23 cellular contexts compared by ENCODE assay signal in the genomic region with DNA sequence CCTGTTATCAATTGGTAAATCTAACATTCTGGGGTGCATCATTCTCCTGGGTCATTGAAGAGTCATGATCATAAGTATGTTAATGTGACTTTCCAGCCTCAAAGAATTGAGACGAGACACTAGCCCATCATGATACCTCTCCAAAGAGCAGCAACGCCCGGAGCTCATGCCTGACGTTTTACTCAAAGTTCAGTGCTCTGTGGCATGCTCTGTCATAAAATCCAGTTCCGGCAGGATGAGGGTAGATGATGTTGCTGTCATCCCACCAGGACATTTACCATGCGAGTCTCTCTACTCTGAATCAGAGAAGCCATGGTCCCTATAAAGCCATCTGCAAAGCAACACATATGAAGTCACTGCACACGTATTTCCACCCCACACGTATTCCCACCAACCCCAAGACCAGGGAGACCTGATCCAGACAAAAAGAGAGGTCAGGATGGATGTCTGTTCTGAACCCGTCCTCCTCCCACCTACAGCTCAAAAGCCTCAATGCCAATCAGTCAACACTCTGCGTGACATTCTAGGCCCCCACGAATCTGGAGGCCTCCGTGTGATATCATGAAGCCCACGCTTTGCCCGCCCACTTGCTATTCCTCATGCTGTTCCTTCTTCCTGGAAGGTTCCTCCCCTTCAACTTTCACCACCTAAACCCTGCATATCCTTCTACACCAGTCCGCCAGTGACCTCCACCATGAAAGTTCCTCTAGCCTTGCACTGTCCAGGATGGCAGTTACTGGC.
DNase-seq lines count a peak whose midpoint lies in the region; ATAC-seq lines count a peak whose summit lies in the region.
"Had no signal": no experiment of that assay in that cellular context is flagged by ENCODE, and none has a peak within 500 bp of the region (broad histone marks: within the 10 kb centered on the region; RNA-seq: fewer than 3 reads in every experiment).

No MANE protein-coding gene starts in this region.

- peaks cover 16 to 22% of the 10 kb centered on the region in 2 donors for H3K36me3 Mint-ChIP-seq in activated naive CD4-positive, alpha-beta T cell treated with anti-CD3 and anti-CD28 coated beads, Interleukin-2, amount 50 U/mL, for 72 hours
- peaks cover 6% of the 10 kb centered on the region for H3K36me3 Mint-ChIP-seq in activated naive CD8-positive, alpha-beta T cell
- peaks cover 9% of the 10 kb centered on the region for H3K36me3 Mint-ChIP-seq in memory B cell
- H3K36me3 Mint-ChIP-seq in stimulated activated memory B cell treated with anti-CD40 and anti-IgM and Interleukin-4, amounts not matched to agents 10 μg/mL and 1 μg/mL and 100 μg/mL, for 72 hours = peaks cover 39% of the 10 kb centered on the region
- H3K36me3 Mint-ChIP-seq: natural killer cell treated with Interleukin-12 subunit alpha and Interleukin-12 subunit beta and Interleukin-15 and Interleukin-18, amount 100 ng/mL, for 72 hours had no signal

- no peak for DNase-seq in activated naive CD4-positive, alpha-beta T cell treated with anti-CD3 and anti-CD28 coated beads, Interleukin-2, amount 50 U/mL, for 72 hours (ENCODE audit: low spot score in 2 of 2)
- DNase-seq in activated naive CD4-positive, alpha-beta T cell treated with anti-CD3 and anti-CD28 coated beads, Interleukin-2, amount 50 U/mL, for 16 hours = no peak
- DNase-seq in memory B cell (ENCODE audit: low spot score in 2 of 2) = no peak
- DNase-seq in NCI-H510A (lab: John Stamatoyannopoulos, UW) = no peak
- DNase-seq in HCEC 1CT = no peak
- DNase-seq: activated CD8-positive, alpha-beta memory T cell treated with anti-CD3 and anti-CD28 coated beads, Interleukin-2, amount 10 ng/mL, durations not matched to agents 7 days and 5 days; activated gamma-delta T cell treated with Interleukin-2 at 50 U/mL for 16 hours; body of pancreas; dermis blood vessel endothelial cell; DND-41; HFFc6; kidney; mesenchymal stem cell; Peyer's patch; spleen; stimulated activated CD4-positive, alpha-beta T cell treated with anti-CD3 and anti-CD28 coated beads, Interleukin-4, amount 100 ng/mL, for 4 hours; T-helper 9 cell; testis had no signal

- no peaks in the 10 kb centered on the region for H3K27me3 Mint-ChIP-seq in activated naive CD8-positive, alpha-beta T cell
- H3K27me3 Mint-ChIP-seq in memory B cell = no peaks in the 10 kb centered on the region
- H3K27me3 Mint-ChIP-seq in stimulated activated memory B cell treated with anti-CD40 and anti-IgM and Interleukin-4, amounts not matched to agents 10 μg/mL and 1 μg/mL and 100 μg/mL, for 72 hours = no peaks in the 10 kb centered on the region
- H3K27me3 Mint-ChIP-seq: activated CD8-positive, alpha-beta memory T cell treated with anti-CD3 and anti-CD28 coated beads, Interleukin-2, amount 10 ng/mL, durations not matched to agents 7 days and 5 days; natural killer cell treated with Interleukin-12 subunit alpha and Interleukin-12 subunit beta and Interleukin-15 and Interleukin-18, amount 100 ng/mL, for 72 hours had no signal

- ATAC-seq in activated naive CD4-positive, alpha-beta T cell treated with anti-CD3 and anti-CD28 coated beads, Interleukin-2, amount 50 U/mL, for 72 hours = no peak
- ATAC-seq in memory B cell (ENCODE audit: low read depth) = no peak
- no peak for ATAC-seq in stimulated activated memory B cell treated with anti-CD40 and anti-IgM and Interleukin-4, amounts not matched to agents 10 μg/mL and 1 μg/mL and 100 μg/mL, for 72 hours
- no peak for ATAC-seq in GM19455 (IDR thresholded peaks at IDR 0.05; ENCODE audit: unreplicated experiment)
- ATAC-seq: activated CD8-positive, alpha-beta memory T cell treated with anti-CD3 and anti-CD28 coated beads, Interleukin-2, amount 10 ng/mL, durations not matched to agents 7 days and 5 days; body of pancreas; natural killer cell treated with Interleukin-12 subunit alpha and Interleukin-12 subunit beta and Interleukin-15 and Interleukin-18, amount 100 ng/mL, for 72 hours; psoas muscle had no signal

- H3K27ac Mint-ChIP-seq in activated naive CD4-positive, alpha-beta T cell treated with anti-CD3 and anti-CD28 coated beads, Interleukin-2, amount 50 U/mL, for 72 hours = peak overlapping the region; percentile 14 to 45
- peak overlapping the region; percentile 85 for H3K27ac Mint-ChIP-seq in activated naive CD8-positive, alpha-beta T cell
- peak overlapping the region; percentile 1 for H3K27ac Mint-ChIP-seq in memory B cell
- peak overlapping the region; percentile 1 for H3K27ac Mint-ChIP-seq in stimulated activated memory B cell treated with anti-CD40 and anti-IgM and Interleukin-4, amounts not matched to agents 10 μg/mL and 1 μg/mL and 100 μg/mL, for 72 hours
- H3K27ac Mint-ChIP-seq: HFFc6 had no signal

- H3K4me3 Mint-ChIP-seq in activated naive CD8-positive, alpha-beta T cell = no peak overlapping the region
- H3K4me3 Mint-ChIP-seq in memory B cell = no peak overlapping the region
- no peak overlapping the region for H3K4me3 Mint-ChIP-seq in stimulated activated memory B cell treated with anti-CD40 and anti-IgM and Interleukin-4, amounts not matched to agents 10 μg/mL and 1 μg/mL and 100 μg/mL, for 72 hours
- H3K4me3 Mint-ChIP-seq: activated CD8-positive, alpha-beta memory T cell treated with anti-CD3 and anti-CD28 coated beads, Interleukin-2, amount 10 ng/mL, durations not matched to agents 7 days and 5 days; HFFc6; natural killer cell treated with Interleukin-12 subunit alpha and Interleukin-12 subunit beta and Interleukin-15 and Interleukin-18, amount 100 ng/mL, for 72 hours had no signal

- no peaks in the 10 kb centered on the region for H3K9me3 Mint-ChIP-seq in activated naive CD4-positive, alpha-beta T cell treated with anti-CD3 and anti-CD28 coated beads, Interleukin-2, amount 50 U/mL, for 72 hours
- H3K9me3 Mint-ChIP-seq in activated naive CD8-positive, alpha-beta T cell (ENCODE audit: low read depth) = no peaks in the 10 kb centered on the region
- H3K9me3 Mint-ChIP-seq in memory B cell = no peaks in the 10 kb centered on the region
- no peaks in the 10 kb centered on the region for H3K9me3 Mint-ChIP-seq in stimulated activated memory B cell treated with anti-CD40 and anti-IgM and Interleukin-4, amounts not matched to agents 10 μg/mL and 1 μg/mL and 100 μg/mL, for 72 hours
- H3K9me3 Mint-ChIP-seq: HFFc6; natural killer cell treated with Interleukin-12 subunit alpha and Interleukin-12 subunit beta and Interleukin-15 and Interleukin-18, amount 100 ng/mL, for 72 hours had no signal

- peaks cover 52% of the 10 kb centered on the region for H3K4me1 Mint-ChIP-seq in activated naive CD8-positive, alpha-beta T cell (ENCODE audit: low read depth)
- H3K4me1 Mint-ChIP-seq in memory B cell = peaks cover under 1% of the 10 kb centered on the region
- peaks cover 16% of the 10 kb centered on the region for H3K4me1 Mint-ChIP-seq in stimulated activated memory B cell treated with anti-CD40 and anti-IgM and Interleukin-4, amounts not matched to agents 10 μg/mL and 1 μg/mL and 100 μg/mL, for 72 hours

Comparison
In these comparisons a context has a peak if more than half of its experiments do, and no peak if none do; other contexts are left out.
1. H3K27ac Mint-ChIP-seq: peak in every context shown above with its lines; median percentile 85 in activated naive CD8-positive, alpha-beta T cell; 30 in activated naive CD4-positive, alpha-beta T cell treated with anti-CD3 and anti-CD28 coated beads, Interleukin-2, amount 50 U/mL, for 72 hours; 1 in memory B cell; 1 in stimulated activated memory B cell treated with anti-CD40 and anti-IgM and Interleukin-4, amounts not matched to agents 10 μg/mL and 1 μg/mL and 100 μg/mL, for 72 hours.